ENCODE assay signal across 20 cellular contexts in genomic region chrX:133151320-133151719, GRCh38. TPM values are rescaled to one million over a fixed set of nuclear protein-coding genes. Genes with fewer than 3 reads are reported as not detected.
DNase-seq lines count a peak whose midpoint lies in the region; ATAC-seq and TF ChIP-seq lines count a peak whose summit lies in the region.
"Had no signal": no experiment of that assay in that cellular context is flagged by ENCODE, and none has a peak within 500 bp of the region (broad histone marks: within the 10 kb centered on the region; RNA-seq: fewer than 3 reads in every experiment).

No MANE protein-coding gene starts in this region.

- H2AFZ ChIP-seq in GM23338, result no peak overlapping the region
- H2AFZ ChIP-seq in osteoblast (ENCODE audit: low read length), result no peak overlapping the region

- H4K20me1 ChIP-seq in GM23338 (replicated peaks; ENCODE audit: insufficient read depth) (no peaks in the 10 kb centered on the region), osteoblast (ENCODE audit: insufficient read depth, low read length) (peaks cover 2% of the 10 kb centered on the region)

- H3K4me2 ChIP-seq in GM23338 (no peak overlapping the region), osteoblast (ENCODE audit: insufficient read depth, low read length) (no peak overlapping the region)

- H3K36me3 ChIP-seq in GM23338 (ENCODE audit: insufficient read depth), result no peaks in the 10 kb centered on the region
- H3K36me3 ChIP-seq in osteoblast (ENCODE audit: insufficient read depth, low read length), result no peaks in the 10 kb centered on the region
- H3K36me3 ChIP-seq: left ventricle myocardium inferior had no signal

- TF ChIP-seq CTCF in GM23338 (conservative IDR thresholded peaks at IDR 0.05; ENCODE audit: low read depth in 2 of 2) (no peak), osteoblast (IDR thresholded peaks at IDR 0.05; ENCODE audit: extremely low read depth, low read depth, low read length) (no peak)

- no peaks in the 10 kb centered on the region for H3K4me1 Mint-ChIP-seq in GM23338
- H3K4me1 Mint-ChIP-seq: activated T-helper 17 cell treated with anti-CD3 and anti-CD28 coated beads, Interleukin-2, amount 50 U/mL, for 72 hours; naive thymus-derived CD8-positive, alpha-beta T cell had no signal

- H3K27me3 ChIP-seq in GM23338 (ENCODE audit: insufficient read depth), result no peaks in the 10 kb centered on the region
- H3K27me3 ChIP-seq in osteoblast (ENCODE audit: insufficient read depth, low read length), result peaks cover 7% of the 10 kb centered on the region

- no peaks in the 10 kb centered on the region for H3K4me1 ChIP-seq in GM23338 (ENCODE audit: insufficient read depth)
- no peaks in the 10 kb centered on the region for H3K4me1 ChIP-seq in osteoblast (ENCODE audit: insufficient read depth, low read length)
- H3K4me1 ChIP-seq: left ventricle myocardium inferior had no signal

- H3F3A ChIP-seq in GM23338 (replicated peaks; ENCODE audit: low read depth), result no peaks in the 10 kb centered on the region

- DNase-seq in HPDE6-E6E7 (ENCODE audit: extremely low spot score) (peak; percentile 12), epithelial cell of prostate (ENCODE audit: low read depth, low spot score) (peak; percentile 6), mucosa of gallbladder (ENCODE audit: low spot score) (peak; percentile 19), GM23338 (ENCODE audit: low spot score) (no peak), osteoblast (ENCODE audit: insufficient read length, low spot score, missing footprints) (no peak)
- DNase-seq in activated CD8-positive, alpha-beta memory T cell treated with anti-CD3 and anti-CD28 coated beads, Interleukin-2, amount 50 U/mL, for 4 hours, result no peak
- DNase-seq: caudate nucleus; effector memory CD4-positive, alpha-beta T cell; left ventricle myocardium inferior; naive thymus-derived CD8-positive, alpha-beta T cell; NCI-H526; posterior cingulate gyrus; stimulated activated CD4-positive, alpha-beta T cell treated with anti-CD3 and anti-CD28 coated beads, Interleukin-4, amount 100 ng/mL, for 24 hours had no signal

- no peaks in the 10 kb centered on the region for H3K36me3 Mint-ChIP-seq in GM23338 (ENCODE audit: low read depth)
- H3K36me3 Mint-ChIP-seq: naive thymus-derived CD8-positive, alpha-beta T cell had no signal

- H3K4me3 Mint-ChIP-seq in GM23338, result no peak overlapping the region
- H3K4me3 Mint-ChIP-seq: activated T-helper 17 cell treated with anti-CD3 and anti-CD28 coated beads, Interleukin-2, amount 50 U/mL, for 72 hours; naive thymus-derived CD8-positive, alpha-beta T cell; T-helper 2 cell treated with Interferon-gamma antibody and Interleukin-4, amounts not matched to agents 5 μg/mL and 100 μg/mL, for 36 hours had no signal

- H3K9me3 Mint-ChIP-seq in GM23338, result no peaks in the 10 kb centered on the region
- H3K9me3 Mint-ChIP-seq: activated T-helper 17 cell treated with anti-CD3 and anti-CD28 coated beads, Interleukin-2, amount 50 U/mL, for 72 hours; T-helper 2 cell treated with Interferon-gamma antibody and Interleukin-4, amounts not matched to agents 5 μg/mL and 100 μg/mL, for 36 hours had no signal

- H3K27ac ChIP-seq in epithelial cell of prostate (peak overlapping the region; percentile 14), GM23338 (ENCODE audit: low read depth) (no peak overlapping the region), osteoblast (ENCODE audit: low read depth, low read length) (no peak overlapping the region)
- H3K27ac ChIP-seq: left ventricle myocardium inferior, skin epidermis had no signal

- ATAC-seq in GM18861 (IDR thresholded peaks at IDR 0.05; ENCODE audit: unreplicated experiment) (peak; percentile 70), GM23338 (no peak), GM21737 (IDR thresholded peaks at IDR 0.05; ENCODE audit: unreplicated experiment) (no peak)
- ATAC-seq: activated T-helper 17 cell treated with anti-CD3 and anti-CD28 coated beads, Interleukin-2, amount 50 U/mL, for 72 hours; naive thymus-derived CD8-positive, alpha-beta T cell had no signal

- H3K9me3 ChIP-seq in osteoblast (ENCODE audit: low read depth, low read length), result no peaks in the 10 kb centered on the region
- H3K9me3 ChIP-seq: left ventricle myocardium inferior had no signal

- no peaks in the 10 kb centered on the region for H3K9me2 ChIP-seq in GM23338 (ENCODE audit: insufficient read depth)

- H3K27me3 Mint-ChIP-seq in GM23338 (ENCODE audit: insufficient read depth, low read depth, poor library complexity), result peaks cover 3% of the 10 kb centered on the region
- H3K27me3 Mint-ChIP-seq: activated T-helper 17 cell treated with anti-CD3 and anti-CD28 coated beads, Interleukin-2, amount 50 U/mL, for 72 hours; naive thymus-derived CD8-positive, alpha-beta T cell had no signal

- no peak overlapping the region for H3K4me3 ChIP-seq in GM23338
- no peak overlapping the region for H3K4me3 ChIP-seq in osteoblast (ENCODE audit: insufficient read depth, low read length)
- H3K4me3 ChIP-seq: left ventricle myocardium inferior, skin epidermis had no signal

- H3K27ac Mint-ChIP-seq in GM23338, result no peak overlapping the region
- H3K27ac Mint-ChIP-seq: activated T-helper 17 cell treated with anti-CD3 and anti-CD28 coated beads, Interleukin-2, amount 50 U/mL, for 72 hours; naive thymus-derived CD8-positive, alpha-beta T cell; T-helper 2 cell treated with Interferon-gamma antibody and Interleukin-4, amounts not matched to agents 5 μg/mL and 100 μg/mL, for 36 hours had no signal

- H3K79me2 ChIP-seq in GM23338 (replicated peaks; ENCODE audit: insufficient read depth) (no peaks in the 10 kb centered on the region), osteoblast (ENCODE audit: insufficient read depth, low read length) (no peaks in the 10 kb centered on the region)

TF ChIP-seq in GM23338, 12 proteins besides CTCF, POLR2A, EP300 and RAD21:
- TF ChIP-seq EZH2 (IDR thresholded peaks at IDR 0.05; ENCODE audit: low read depth, unreplicated experiment), result no peak

RNA-seq across cellular contexts. Expression of gene USP26, which starts 54.4 kb away (rescaled TPM):
- total RNA-seq in mucosa of gallbladder, result not detected
- not detected in 2 replicates for total RNA-seq in GM23338 (2014; rRNA removed; shearing (Covaris generic))
- polyA plus RNA-seq in GM23338 (2016; fragmentation: Nextera tagmentation; extraction: Ambion mirVana), result not detected in 2 replicates
- not detected in 2 replicates for total RNA-seq in osteoblast
- total RNA-seq: activated CD8-positive, alpha-beta memory T cell treated with anti-CD3 and anti-CD28 coated beads for 36 hours; activated T-helper 17 cell treated with anti-CD3 and anti-CD28 coated beads, Interleukin-2, amount 50 U/mL, for 72 hours; left ventricle myocardium inferior; naive thymus-derived CD8-positive, alpha-beta T cell had no signal
- polyA plus RNA-seq: adipose tissue; naive thymus-derived CD8-positive, alpha-beta T cell had no signal

Comparison
In these comparisons a context has a peak if more than half of its experiments do, and no peak if none do; other contexts are left out.
1. DNase-seq: peak in HPDE6-E6E7 (single experiment), epithelial cell of prostate (single experiment) and mucosa of gallbladder (single experiment); none in GM23338 (single experiment), activated CD8-positive, alpha-beta memory T cell treated with anti-CD3 and anti-CD28 coated beads, Interleukin-2, amount 50 U/mL, for 4 hours (single experiment) and osteoblast (single experiment).